8 cellular contexts compared by ENCODE assay signal in the genomic region with DNA sequence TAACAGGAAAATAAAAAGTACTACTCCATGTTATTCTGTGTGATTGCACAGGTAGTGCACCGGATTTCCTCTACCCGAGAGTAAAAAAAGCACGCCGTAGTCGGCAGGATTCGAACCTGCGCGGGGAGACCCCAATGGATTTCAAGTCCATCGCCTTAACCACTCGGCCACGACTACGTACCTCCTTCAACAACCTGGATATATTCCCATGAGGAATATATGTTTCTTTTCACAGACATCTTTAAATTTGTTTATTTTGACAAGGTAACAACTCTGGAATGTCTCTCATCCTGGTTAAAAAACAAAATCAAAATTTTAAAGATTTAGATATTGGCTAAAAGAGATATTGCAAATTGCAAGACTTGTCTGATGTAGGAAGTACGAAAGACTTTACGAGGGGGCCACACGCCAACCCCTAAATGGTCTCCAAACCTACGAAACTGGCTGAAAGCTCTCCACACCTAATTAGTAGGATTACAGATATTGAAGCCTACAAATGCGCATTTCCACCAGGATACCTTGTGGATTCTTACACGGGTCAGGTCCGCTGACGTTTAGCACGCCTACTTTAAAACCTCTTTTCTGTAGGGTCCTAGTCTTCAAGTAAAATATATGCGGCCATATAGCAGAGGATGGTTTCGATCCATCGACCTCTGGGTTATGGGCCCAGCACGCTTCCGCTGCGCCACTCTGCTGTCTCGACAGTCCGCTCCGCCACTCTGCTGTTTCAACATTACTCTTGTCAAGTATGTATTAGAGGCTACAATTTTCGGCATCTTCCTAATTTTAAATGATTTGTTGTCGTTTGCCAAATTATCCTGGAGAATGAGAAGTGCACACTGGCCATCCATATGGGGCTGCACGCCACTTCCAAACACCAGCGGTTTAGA.
A peak's percentile ranks its signal among the peaks of the same experiment; 100 is the strongest.
DNase-seq lines count a peak whose midpoint lies in the region; ATAC-seq and TF ChIP-seq lines count a peak whose summit lies in the region.

No MANE protein-coding gene starts in this region.

- in situ Hi-C loops in GM13977 (cut with MboI; ENCODE audit: low pct_unique_long_range_greater_than_20kb, low sequenced_read_pairs, unreplicated experiment), result no loop called here

- H3K9me3 Mint-ChIP-seq in effector memory CD8-positive, alpha-beta T cell, result peaks cover 0 to 11% of the 10 kb centered on the region in 2 donors

- peak overlapping the region; percentile 100 for H3K27ac Mint-ChIP-seq in effector memory CD8-positive, alpha-beta T cell

- peak overlapping the region; percentile 95 to 96 for H3K4me3 Mint-ChIP-seq in effector memory CD8-positive, alpha-beta T cell

- peaks cover 5 to 6% of the 10 kb centered on the region in 2 donors for H3K27me3 Mint-ChIP-seq in effector memory CD8-positive, alpha-beta T cell

- H3K4me1 Mint-ChIP-seq in effector memory CD8-positive, alpha-beta T cell (ENCODE audit: low read depth in 2 of 2), result peaks cover 39 to 56% of the 10 kb centered on the region in 2 donors

- ATAC-seq in HG03442 (IDR thresholded peaks at IDR 0.05; ENCODE audit: unreplicated experiment) (peak; percentile 30), HG02588 (IDR thresholded peaks at IDR 0.05; ENCODE audit: unreplicated experiment) (no peak)
- ATAC-seq in effector memory CD8-positive, alpha-beta T cell (replicated peaks), result peak; percentile 69

- DNase-seq in GM13977 (ENCODE audit: low spot score) (no peak), NCI-H82 treated with DMSO at 0.1 percent for 48 hours (lab: John Stamatoyannopoulos, UW; ENCODE audit: unreplicated experiment) (peak; percentile 84), midbrain (lab: John Stamatoyannopoulos, UW) (peak; percentile 87)
- DNase-seq in activated CD8-positive, alpha-beta memory T cell treated with anti-CD3 and anti-CD28 coated beads for 24 hours, result peak; percentile 95
- peak; percentile 84 to 87 (median 86) for DNase-seq in effector memory CD8-positive, alpha-beta T cell
- DNase-seq in stimulated activated CD8-positive, alpha-beta memory T cell treated with anti-CD3 and anti-CD28 coated beads, Interleukin-15, amount 100 ng/mL, for 4 hours (ENCODE audit: low read depth in 2 of 2), result peak; percentile 63 to 75

- peak; percentile 1 for TF ChIP-seq CTCF in GM13977 (IDR thresholded peaks at IDR 0.05; ENCODE audit: extremely low read depth, insufficient read depth, missing control alignments)

- H3K36me3 Mint-ChIP-seq in effector memory CD8-positive, alpha-beta T cell (ENCODE audit: insufficient read depth), result peaks cover 48% of the 10 kb centered on the region
